22 cellular contexts compared by ENCODE assay signal in genomic region chr18:27315001-27315400, GRCh38.
"Had no signal": no experiment of that assay in that cellular context is flagged by ENCODE, and none has a peak within 500 bp of the region (broad histone marks: within the 10 kb centered on the region; RNA-seq: fewer than 3 reads in every experiment).

No MANE protein-coding gene starts in this region.

- H3K4me3 ChIP-seq: heart right ventricle, lower lobe of right lung, sigmoid colon, tibial nerve had no signal

- H3K9me3 Mint-ChIP-seq: dendritic cell treated with granulocyte-macrophage colony-stimulating factor and Interleukin-4, amounts not matched to agents 40 ng/mL and 50 ng/mL, for 4 days had no signal

- H3K27ac ChIP-seq: heart right ventricle, lower lobe of right lung, sigmoid colon, tibial nerve had no signal

- H3K27me3 ChIP-seq: heart right ventricle, sigmoid colon, tibial nerve had no signal

- DNase-seq: activated B cell treated with CpG ODN at 0.5 μM for 24 hours; activated CD4-positive, alpha-beta memory T cell treated with anti-CD3 and anti-CD28 coated beads, Interleukin-2, amount 10 ng/mL, durations not matched to agents 7 days and 5 days; activated CD4-positive, alpha-beta T cell treated with anti-CD3 and anti-CD28 coated beads for 48 hours; activated CD8-positive, alpha-beta memory T cell treated with anti-CD3 and anti-CD28 coated beads, Interleukin-2, amount 10 ng/mL, durations not matched to agents 7 days and 5 days; activated naive CD4-positive, alpha-beta T cell treated with Interleukin-2 at 50 U/mL for 16 hours; activated naive CD8-positive, alpha-beta T cell treated with anti-CD3 and anti-CD28 coated beads, Interleukin-2, amount 10 ng/mL, durations not matched to agents 7 days and 5 days; anterior cingulate cortex; effector memory CD8-positive, alpha-beta T cell; erythroblast; heart right ventricle; lower lobe of right lung; nucleus accumbens; sigmoid colon; stimulated activated CD4-positive, alpha-beta T cell treated with anti-CD3 and anti-CD28 coated beads, Interleukin-12 subunit alpha, Interleukin-12 subunit beta, amount 100 ng/mL, for 4 hours; stimulated activated CD4-positive, alpha-beta T cell treated with anti-CD3 and anti-CD28 coated beads, Interleukin-1b, Interleukin-23, amount 100 ng/mL, for 48 hours; T-cell had no signal

- H3K27me3 Mint-ChIP-seq: activated B cell treated with CpG ODN at 0.5 μM for 24 hours; activated CD4-positive, alpha-beta memory T cell treated with anti-CD3 and anti-CD28 coated beads, Interleukin-2, amount 10 ng/mL, durations not matched to agents 7 days and 5 days; activated CD8-positive, alpha-beta memory T cell treated with anti-CD3 and anti-CD28 coated beads, Interleukin-2, amount 10 ng/mL, durations not matched to agents 7 days and 5 days; activated naive CD8-positive, alpha-beta T cell treated with anti-CD3 and anti-CD28 coated beads, Interleukin-2, amount 10 ng/mL, durations not matched to agents 7 days and 5 days; activated T-helper 17 cell treated with anti-CD3 and anti-CD28 coated beads, Interleukin-2, amount 50 U/mL, for 72 hours; dendritic cell treated with granulocyte-macrophage colony-stimulating factor and Interleukin-4, amounts not matched to agents 40 ng/mL and 50 ng/mL, for 4 days; effector memory CD8-positive, alpha-beta T cell; natural killer cell treated with Interleukin-12 subunit alpha and Interleukin-12 subunit beta and Interleukin-15 and Interleukin-18, amount 100 ng/mL, for 72 hours; stimulated activated naive CD8-positive, alpha-beta T cell treated with anti-CD3 and anti-CD28 coated beads, Interleukin-15, Interleukin-2, amounts not matched to agents 100 ng/mL and 50 ng/mL, for 24 hours; T-cell had no signal

- H3K36me3 Mint-ChIP-seq: activated CD8-positive, alpha-beta memory T cell treated with anti-CD3 and anti-CD28 coated beads, Interleukin-2, amount 10 ng/mL, durations not matched to agents 7 days and 5 days; activated naive CD8-positive, alpha-beta T cell treated with anti-CD3 and anti-CD28 coated beads, Interleukin-2, amount 10 ng/mL, durations not matched to agents 7 days and 5 days; natural killer cell treated with Interleukin-12 subunit alpha and Interleukin-12 subunit beta and Interleukin-15 and Interleukin-18, amount 100 ng/mL, for 72 hours; T-cell had no signal

- H3K36me3 ChIP-seq: heart right ventricle, lower lobe of right lung, sigmoid colon, tibial nerve had no signal

- H3K9me3 ChIP-seq: lower lobe of right lung, sigmoid colon, tibial nerve had no signal

- H3K4me1 Mint-ChIP-seq: activated B cell treated with CpG ODN at 0.5 μM for 24 hours; activated CD4-positive, alpha-beta memory T cell treated with anti-CD3 and anti-CD28 coated beads, Interleukin-2, amount 10 ng/mL, durations not matched to agents 7 days and 5 days; activated CD8-positive, alpha-beta memory T cell treated with anti-CD3 and anti-CD28 coated beads, Interleukin-2, amount 10 ng/mL, durations not matched to agents 7 days and 5 days; activated naive CD8-positive, alpha-beta T cell treated with anti-CD3 and anti-CD28 coated beads, Interleukin-2, amount 10 ng/mL, durations not matched to agents 7 days and 5 days; activated T-helper 17 cell treated with anti-CD3 and anti-CD28 coated beads, Interleukin-2, amount 50 U/mL, for 72 hours; mesothelial cell of epicardium; T-cell had no signal

- H3K27ac Mint-ChIP-seq: activated B cell treated with CpG ODN at 0.5 μM for 24 hours; activated CD4-positive, alpha-beta memory T cell treated with anti-CD3 and anti-CD28 coated beads, Interleukin-2, amount 10 ng/mL, durations not matched to agents 7 days and 5 days; activated CD8-positive, alpha-beta memory T cell treated with anti-CD3 and anti-CD28 coated beads, Interleukin-2, amount 10 ng/mL, durations not matched to agents 7 days and 5 days; activated naive CD8-positive, alpha-beta T cell treated with anti-CD3 and anti-CD28 coated beads, Interleukin-2, amount 10 ng/mL, durations not matched to agents 7 days and 5 days; activated T-helper 17 cell treated with anti-CD3 and anti-CD28 coated beads, Interleukin-2, amount 50 U/mL, for 72 hours; dendritic cell treated with granulocyte-macrophage colony-stimulating factor and Interleukin-4, amounts not matched to agents 40 ng/mL and 50 ng/mL, for 4 days; effector memory CD8-positive, alpha-beta T cell; mesothelial cell of epicardium; natural killer cell treated with Interleukin-12 subunit alpha and Interleukin-12 subunit beta and Interleukin-15 and Interleukin-18, amount 100 ng/mL, for 72 hours; stimulated activated naive CD8-positive, alpha-beta T cell treated with anti-CD3 and anti-CD28 coated beads, Interleukin-15, Interleukin-2, amounts not matched to agents 100 ng/mL and 50 ng/mL, for 24 hours; T-cell had no signal

- H3K4me3 Mint-ChIP-seq: activated B cell treated with CpG ODN at 0.5 μM for 24 hours; activated CD4-positive, alpha-beta memory T cell treated with anti-CD3 and anti-CD28 coated beads, Interleukin-2, amount 10 ng/mL, durations not matched to agents 7 days and 5 days; activated CD8-positive, alpha-beta memory T cell treated with anti-CD3 and anti-CD28 coated beads, Interleukin-2, amount 10 ng/mL, durations not matched to agents 7 days and 5 days; activated naive CD8-positive, alpha-beta T cell treated with anti-CD3 and anti-CD28 coated beads, Interleukin-2, amount 10 ng/mL, durations not matched to agents 7 days and 5 days; activated T-helper 17 cell treated with anti-CD3 and anti-CD28 coated beads, Interleukin-2, amount 50 U/mL, for 72 hours; dendritic cell treated with granulocyte-macrophage colony-stimulating factor and Interleukin-4, amounts not matched to agents 40 ng/mL and 50 ng/mL, for 4 days; effector memory CD8-positive, alpha-beta T cell; mesothelial cell of epicardium; natural killer cell treated with Interleukin-12 subunit alpha and Interleukin-12 subunit beta and Interleukin-15 and Interleukin-18, amount 100 ng/mL, for 72 hours; stimulated activated naive CD8-positive, alpha-beta T cell treated with anti-CD3 and anti-CD28 coated beads, Interleukin-15, Interleukin-2, amounts not matched to agents 100 ng/mL and 50 ng/mL, for 24 hours; T-cell had no signal

- H3K4me1 ChIP-seq: lower lobe of right lung, sigmoid colon had no signal
